ENCODE assay signal across 8 cellular contexts in the genomic region with DNA sequence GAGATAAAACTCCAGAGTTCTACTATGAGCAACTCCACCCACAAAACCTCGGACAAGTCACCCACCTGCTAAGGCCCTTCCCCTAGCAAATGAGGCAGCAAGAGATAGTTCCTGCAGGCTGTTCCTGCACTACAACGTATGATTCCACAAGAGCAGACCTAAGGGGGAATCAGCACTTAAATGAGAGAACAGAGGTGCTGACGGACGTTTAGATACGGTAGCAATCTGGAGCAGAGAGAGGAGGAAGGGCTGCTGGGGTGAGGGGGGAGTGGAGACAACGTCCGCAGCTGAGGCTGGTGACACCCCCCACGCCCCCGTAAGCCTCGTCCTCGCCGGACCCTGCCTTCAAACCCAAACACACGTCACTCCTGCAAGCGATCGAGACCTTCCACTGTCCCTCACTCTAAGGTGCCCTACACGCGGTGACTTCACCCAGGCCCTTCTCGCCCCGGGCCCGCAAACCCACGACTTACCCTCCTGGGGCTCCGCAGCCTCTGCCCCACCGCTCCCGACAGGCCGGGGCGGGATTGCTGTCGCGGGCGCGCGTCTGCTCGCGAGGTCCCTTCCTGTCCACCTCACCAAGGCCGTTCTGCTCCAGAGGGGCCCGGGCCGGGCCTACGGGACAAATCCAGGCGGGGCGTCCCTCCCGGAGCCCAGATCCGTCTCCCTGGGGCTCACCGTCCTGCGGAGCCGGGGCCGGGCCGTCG. TPM values are rescaled to one million over a fixed set of nuclear protein-coding genes. Genes with fewer than 3 reads are reported as not detected.
DNase-seq lines count a peak whose midpoint lies in the region; ATAC-seq lines count a peak whose summit lies in the region.

No MANE protein-coding gene starts in this region.

- peaks cover 44 to 49% of the 10 kb centered on the region in 2 donors for H3K4me1 Mint-ChIP-seq in effector memory CD8-positive, alpha-beta T cell (ENCODE audit: low read depth in 2 of 2)

- peak overlapping the region; percentile 91 to 94 for H3K4me3 Mint-ChIP-seq in effector memory CD8-positive, alpha-beta T cell

- peaks cover 3% of the 10 kb centered on the region for H3K27me3 ChIP-seq in mononuclear cell (ENCODE audit: insufficient read depth, low read length)
- no peaks in the 10 kb centered on the region for H3K27me3 ChIP-seq in stomach smooth muscle (ENCODE audit: control insufficient read depth in 1 of 2, insufficient read depth in 2 of 2, low read length in 2 of 2)

- H3K9me3 Mint-ChIP-seq in effector memory CD8-positive, alpha-beta T cell: peaks cover 0 to 13% of the 10 kb centered on the region in 2 donors

- peak; percentile 33 for ATAC-seq in GM21619 (IDR thresholded peaks at IDR 0.05; ENCODE audit: unreplicated experiment)
- peak; percentile 36 for ATAC-seq in effector memory CD8-positive, alpha-beta T cell (replicated peaks)

- DNase-seq in HuH-7.5 (ENCODE audit: low spot score) (peak; percentile 24), NCI-H2107 treated with DMSO at 0.1 percent for 48 hours (lab: John Stamatoyannopoulos, UW; ENCODE audit: unreplicated experiment) (no peak)
- peak; percentile 5 to 22 for DNase-seq in activated CD4-positive, alpha-beta T cell treated with anti-CD3 and anti-CD28 coated beads for 4 hours
- DNase-seq in effector memory CD8-positive, alpha-beta T cell: peak; percentile 12 to 20 (median 19)

- H3K4me3 ChIP-seq in mononuclear cell (ENCODE audit: low read length) (peak overlapping the region; percentile 90), stomach smooth muscle (ENCODE audit: low read length in 2 of 2) (peak overlapping the region; percentile 95 to 96)

- H3K4me1 ChIP-seq in ES-I3 (ENCODE audit: insufficient read depth, low read length) (no peaks in the 10 kb centered on the region), mononuclear cell (ENCODE audit: insufficient read depth, low read length) (peaks cover 34% of the 10 kb centered on the region), stomach smooth muscle (ENCODE audit: control insufficient read depth, insufficient read depth, low read length) (peaks cover 22% of the 10 kb centered on the region)

- peaks cover 1 to 10% of the 10 kb centered on the region in 2 donors for H3K27me3 Mint-ChIP-seq in effector memory CD8-positive, alpha-beta T cell

- peaks cover 19% of the 10 kb centered on the region for H3K36me3 ChIP-seq in ES-I3 (ENCODE audit: insufficient read depth, low read length)
- peaks cover 16 to 18% of the 10 kb centered on the region in 2 donors for H3K36me3 ChIP-seq in stomach smooth muscle (ENCODE audit: control insufficient read depth in 2 of 2, insufficient read depth in 2 of 2, low read length in 2 of 2)

- peaks cover 55% of the 10 kb centered on the region for H3K36me3 Mint-ChIP-seq in effector memory CD8-positive, alpha-beta T cell (ENCODE audit: insufficient read depth)

- H3K9me3 ChIP-seq in ES-I3 (ENCODE audit: control insufficient read depth, insufficient read depth, low read length): peaks cover 19% of the 10 kb centered on the region
- no peaks in the 10 kb centered on the region for H3K9me3 ChIP-seq in mononuclear cell (ENCODE audit: low read depth, low read length)
- peaks cover 0 to 3% of the 10 kb centered on the region in 2 donors for H3K9me3 ChIP-seq in stomach smooth muscle (ENCODE audit: control insufficient read depth in 2 of 2, low read length in 2 of 2)

- peak overlapping the region; percentile 90 to 95 for H3K27ac Mint-ChIP-seq in effector memory CD8-positive, alpha-beta T cell

- peak overlapping the region; percentile 61 for H3K9ac ChIP-seq in ES-I3 (ENCODE audit: low read depth, low read length)
- peak overlapping the region; percentile 87 to 90 for H3K9ac ChIP-seq in stomach smooth muscle (ENCODE audit: low read length in 2 of 2)

- H3K27ac ChIP-seq in stomach smooth muscle (ENCODE audit: low read length): peak overlapping the region; percentile 80

RNA-seq across cellular contexts. Expression of gene ZNF12, which starts 0.6 kb away (rescaled TPM):
- 17.0 TPM for total RNA-seq in mononuclear cell

RNA-seq across cellular contexts. Expression of gene RSPH10B2, which starts 47.8 kb away (rescaled TPM):
- 0.21 TPM for total RNA-seq in mononuclear cell
